Comparison of ENCODE assay signal across 25 cellular contexts in the genomic region with DNA sequence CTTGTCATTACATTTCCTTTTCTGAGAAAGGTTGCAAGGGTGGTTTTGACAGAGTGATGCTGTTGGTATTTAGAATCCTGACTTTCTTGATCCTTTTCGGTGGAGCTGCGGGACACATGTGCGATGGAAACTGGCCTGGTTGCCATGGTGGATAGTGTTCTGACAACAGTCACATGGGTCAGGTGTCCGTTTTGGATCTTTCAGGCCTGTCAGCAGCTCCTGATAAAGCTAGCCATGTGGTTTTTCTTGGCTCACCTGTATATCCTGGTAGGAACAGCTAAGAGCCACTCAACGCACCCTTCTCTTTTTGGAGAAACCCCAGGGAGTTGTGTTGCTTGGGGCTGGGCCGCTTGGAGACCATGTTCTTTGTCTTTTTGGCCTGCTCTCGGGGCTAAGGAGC.
"Had no signal": no experiment of that assay in that cellular context is flagged by ENCODE, and none has a peak within 500 bp of the region (broad histone marks: within the 10 kb centered on the region; RNA-seq: fewer than 3 reads in every experiment).

No MANE protein-coding gene starts in this region.

- H3K9me3 Mint-ChIP-seq: activated CD4-positive, alpha-beta memory T cell treated with anti-CD3 and anti-CD28 coated beads for 36 hours; activated naive CD4-positive, alpha-beta T cell treated with anti-CD3 and anti-CD28 coated beads for 36 hours; activated naive CD8-positive, alpha-beta T cell treated with anti-CD3 and anti-CD28 coated beads for 36 hours; nephron had no signal

- DNase-seq: activated CD4-positive, alpha-beta memory T cell treated with anti-CD3 and anti-CD28 coated beads for 36 hours; activated CD4-positive, alpha-beta T cell treated with anti-CD3 and anti-CD28 coated beads for 4 hours; activated CD8-positive, alpha-beta memory T cell treated with anti-CD3 and anti-CD28 coated beads, Interleukin-2, amount 50 U/mL, for 4 hours; activated effector memory CD4-positive, alpha-beta T cell treated with anti-CD3 and anti-CD28 coated beads, Interleukin-2, amount 50 U/mL, for 16 hours; activated naive CD4-positive, alpha-beta T cell treated with anti-CD3 and anti-CD28 coated beads for 36 hours; activated naive CD8-positive, alpha-beta T cell treated with anti-CD3 and anti-CD28 coated beads for 36 hours; activated T-cell treated with anti-CD3 and anti-CD28 coated beads, Interleukin-2, amount 50 U/mL, for 1 hour; caudate nucleus; foreskin keratinocyte; islet precursor cell; mucosa of descending colon; ovary; spleen; stimulated activated naive CD4-positive, alpha-beta T cell treated with Interleukin-2 at 50 U/mL for 16 hours; T-helper 9 cell had no signal

- H3K4me3 ChIP-seq: adrenal gland, ascending aorta, hepatocyte, mucosa of descending colon, ovary, prostate gland, spleen, tibial nerve had no signal

- H3K4me3 Mint-ChIP-seq: activated CD4-positive, alpha-beta memory T cell treated with anti-CD3 and anti-CD28 coated beads for 36 hours; activated naive CD4-positive, alpha-beta T cell treated with anti-CD3 and anti-CD28 coated beads for 36 hours; activated naive CD8-positive, alpha-beta T cell treated with anti-CD3 and anti-CD28 coated beads for 36 hours; activated T-helper 1 cell treated with anti-CD3 and anti-CD28 coated beads, Interleukin-12 subunit alpha, Interleukin-12 subunit beta, Interleukin-2, Interleukin-4 antibody, amounts not matched to agents 30 ng/mL and 10 ng/mL and 1 ng/mL, durations not matched to agents 14 hours and 24 hours and 36 hours; brain; nephron had no signal

- H3K27ac Mint-ChIP-seq: activated CD4-positive, alpha-beta memory T cell treated with anti-CD3 and anti-CD28 coated beads for 36 hours; activated naive CD4-positive, alpha-beta T cell treated with anti-CD3 and anti-CD28 coated beads for 36 hours; activated naive CD8-positive, alpha-beta T cell treated with anti-CD3 and anti-CD28 coated beads for 36 hours; activated T-helper 1 cell treated with anti-CD3 and anti-CD28 coated beads, Interleukin-12 subunit alpha, Interleukin-12 subunit beta, Interleukin-2, Interleukin-4 antibody, amounts not matched to agents 30 ng/mL and 10 ng/mL and 1 ng/mL, durations not matched to agents 14 hours and 24 hours and 36 hours; brain; nephron had no signal

- H3K79me2 ChIP-seq: hepatocyte had no signal

- H3K36me3 Mint-ChIP-seq: activated CD4-positive, alpha-beta memory T cell treated with anti-CD3 and anti-CD28 coated beads for 36 hours; activated naive CD8-positive, alpha-beta T cell treated with anti-CD3 and anti-CD28 coated beads for 36 hours had no signal

- H3K4me1 Mint-ChIP-seq: activated naive CD8-positive, alpha-beta T cell treated with anti-CD3 and anti-CD28 coated beads for 36 hours had no signal

- H2AFZ ChIP-seq: hepatocyte had no signal

- H3K27me3 Mint-ChIP-seq: brain had no signal

- H3K4me2 ChIP-seq: hepatocyte had no signal

- H3K9me3 ChIP-seq: adrenal gland, ascending aorta, mucosa of descending colon, neutrophil, ovary, prostate gland, spleen, tibial nerve had no signal

- H3K4me1 ChIP-seq: adrenal gland, ascending aorta, prostate gland, spleen had no signal

- H3K36me3 ChIP-seq: adrenal gland, ascending aorta, neutrophil, ovary, prostate gland, spleen had no signal

- H3K27me3 ChIP-seq: adrenal gland, ascending aorta, foreskin keratinocyte, hepatocyte, neutrophil, ovary, spleen, tibial nerve had no signal

- H3K27ac ChIP-seq: adrenal gland, ascending aorta, foreskin keratinocyte, hepatocyte, neutrophil, ovary, prostate gland, spleen, tibial nerve, VCaP had no signal
